ENCODE assay signal across 20 cellular contexts in the genomic region with DNA sequence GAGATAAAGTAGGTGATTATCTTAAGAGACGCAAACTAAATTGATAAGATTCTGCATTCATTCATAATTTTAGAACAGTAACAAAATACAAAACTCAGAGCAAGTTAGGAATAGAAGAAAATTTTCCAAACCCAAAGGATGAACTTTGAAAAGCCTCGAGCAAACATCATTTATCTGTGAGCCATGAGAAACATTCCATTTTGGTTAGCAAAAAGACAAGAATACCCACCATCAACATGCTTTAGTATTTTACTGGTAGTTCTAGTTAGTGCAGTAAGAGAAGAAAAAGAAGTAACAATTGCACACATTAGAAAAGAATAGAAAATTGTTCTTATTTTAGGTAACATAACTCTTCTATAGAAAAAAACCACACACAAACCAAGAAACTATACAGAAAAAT.
"Had no signal": no experiment of that assay in that cellular context is flagged by ENCODE, and none has a peak within 500 bp of the region (broad histone marks: within the 10 kb centered on the region; RNA-seq: fewer than 3 reads in every experiment).

No MANE protein-coding gene starts in this region.

- H3K27ac Mint-ChIP-seq: dendritic cell treated with granulocyte-macrophage colony-stimulating factor and Interleukin-4, amounts not matched to agents 40 ng/mL and 50 ng/mL, for 4 days; effector memory CD8-positive, alpha-beta T cell; memory B cell; nephron had no signal

- H3K36me3 ChIP-seq: esophagus muscularis mucosa, left ventricle myocardium inferior, lower lobe of right lung, stomach, thoracic aorta, transverse colon had no signal

- H3K4me3 Mint-ChIP-seq: dendritic cell treated with granulocyte-macrophage colony-stimulating factor and Interleukin-4, amounts not matched to agents 40 ng/mL and 50 ng/mL, for 4 days; effector memory CD8-positive, alpha-beta T cell; memory B cell; naive B cell; nephron had no signal

- H3K27me3 ChIP-seq: esophagus muscularis mucosa, foreskin keratinocyte, stomach, transverse colon had no signal

- H3K9me3 Mint-ChIP-seq: dendritic cell treated with granulocyte-macrophage colony-stimulating factor and Interleukin-4, amounts not matched to agents 40 ng/mL and 50 ng/mL, for 4 days; effector memory CD8-positive, alpha-beta T cell; memory B cell; nephron had no signal

- ATAC-seq: effector memory CD8-positive, alpha-beta T cell; foreskin keratinocyte; left cardiac atrium; lower lobe of right lung; sciatic nerve had no signal

- H3K9me3 ChIP-seq: esophagus muscularis mucosa, left ventricle myocardium inferior, lower lobe of right lung, stomach, thoracic aorta, transverse colon had no signal

- H3K27me3 Mint-ChIP-seq: dendritic cell treated with granulocyte-macrophage colony-stimulating factor and Interleukin-4, amounts not matched to agents 40 ng/mL and 50 ng/mL, for 4 days; effector memory CD8-positive, alpha-beta T cell; memory B cell; naive B cell had no signal

- H3K36me3 Mint-ChIP-seq: memory B cell, naive B cell had no signal

- DNase-seq: effector memory CD8-positive, alpha-beta T cell; foreskin keratinocyte; kidney; left cardiac atrium; left ventricle myocardium inferior; lower lobe of right lung; naive B cell; stimulated activated CD4-positive, alpha-beta T cell treated with anti-CD3 and anti-CD28 coated beads, Interleukin-12 subunit alpha, Interleukin-12 subunit beta, amount 100 ng/mL, for 4 hours; stimulated activated naive CD4-positive, alpha-beta T cell; stomach; substantia nigra; transverse colon had no signal

- H3K4me1 ChIP-seq: foreskin keratinocyte, lower lobe of right lung, stomach, transverse colon had no signal

- H3K4me3 ChIP-seq: esophagus muscularis mucosa, left ventricle myocardium inferior, lower lobe of right lung, skin epidermis, stomach, thoracic aorta, transverse colon had no signal

- H3K27ac ChIP-seq: epithelial cell of prostate, esophagus muscularis mucosa, foreskin keratinocyte, left ventricle myocardium inferior, lower lobe of right lung, stomach, thoracic aorta, transverse colon had no signal
